Comparison of ENCODE assay signal across 29 cellular contexts in the genomic region with DNA sequence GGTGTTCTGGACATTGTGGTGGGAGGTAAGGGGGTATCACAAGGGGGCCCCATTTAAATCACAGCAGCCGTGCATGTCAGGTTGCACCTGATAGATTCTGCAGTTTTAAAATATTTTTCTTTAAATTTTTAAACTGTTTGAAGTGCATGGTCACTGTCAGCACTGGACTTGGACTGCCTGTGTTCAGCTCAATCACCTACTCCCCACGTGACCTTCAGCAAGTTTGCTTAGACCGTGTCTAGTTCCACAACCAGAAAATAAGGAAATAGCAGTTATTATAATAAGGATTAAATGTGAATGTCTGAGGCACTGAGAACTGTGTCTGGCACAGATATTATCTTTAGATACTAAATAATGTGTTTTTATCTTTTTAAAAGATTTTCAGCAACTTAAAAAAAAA.
"Had no signal": no experiment of that assay in that cellular context is flagged by ENCODE, and none has a peak within 500 bp of the region (broad histone marks: within the 10 kb centered on the region; RNA-seq: fewer than 3 reads in every experiment).

No MANE protein-coding gene starts in this region.

- H3K27me3 Mint-ChIP-seq: naive B cell; progenitor cell of endocrine pancreas; stimulated activated naive B cell treated with anti-CD40 and anti-IgM and Interleukin-4, amounts not matched to agents 10 μg/mL and 1 μg/mL and 100 μg/mL, for 72 hours had no signal

- H3K4me2 ChIP-seq: neural progenitor cell had no signal

- H3K4me1 ChIP-seq: left lung, neural progenitor cell, thyroid gland, transverse colon, upper lobe of left lung had no signal

- H3K9me3 Mint-ChIP-seq: mesothelial cell of epicardium; naive B cell; natural killer cell; nephron progenitor cell; neural progenitor cell; stimulated activated naive B cell treated with anti-CD40 and anti-IgM and Interleukin-4, amounts not matched to agents 10 μg/mL and 1 μg/mL and 100 μg/mL, for 72 hours had no signal

- H3K27ac ChIP-seq: left lung, neural progenitor cell, neutrophil, skin epidermis, stomach, thyroid gland, transverse colon, upper lobe of left lung had no signal

- H2AFZ ChIP-seq: neural progenitor cell had no signal

- ATAC-seq: left colon; left lung; natural killer cell; right cardiac atrium; sciatic nerve; stimulated activated naive B cell treated with anti-CD40 and anti-IgM and Interleukin-4, amounts not matched to agents 10 μg/mL and 1 μg/mL and 100 μg/mL, for 72 hours; stimulated activated naive CD8-positive, alpha-beta T cell treated with anti-CD3 and anti-CD28 coated beads, Interleukin-15, Interleukin-2, amounts not matched to agents 100 U/mL and 50 U/mL, for 24 hours had no signal

- H3K4me3 ChIP-seq: left lung, lung, neural progenitor cell, skin epidermis, stomach, testis, thyroid gland, transverse colon, upper lobe of left lung had no signal

- H3K27me3 ChIP-seq: left lung, neural progenitor cell, neutrophil, stomach, testis, thyroid gland, transverse colon, upper lobe of left lung had no signal

- DNase-seq: hippocampal formation; kidney; left colon; left lung; mesendoderm; naive B cell; natural killer cell; nephron progenitor cell; occipital lobe; retina; right cardiac atrium; stimulated activated CD4-positive, alpha-beta T cell treated with anti-CD3 and anti-CD28 coated beads, Interleukin-12 subunit alpha, Interleukin-12 subunit beta, amount 100 ng/mL, for 4 hours; stimulated activated CD4-positive, alpha-beta T cell treated with anti-CD3 and anti-CD28 coated beads, Interleukin-15, amount 100 ng/mL, for 24 hours; stimulated activated CD4-positive, alpha-beta T cell treated with anti-CD3 and anti-CD28 coated beads, Interleukin-2, amount 100 ng/mL, for 24 hours; stimulated activated CD4-positive, alpha-beta T cell treated with anti-CD3 and anti-CD28 coated beads, Interleukin-4, amount 100 ng/mL, for 1 hour; stimulated activated naive B cell treated with anti-CD40 and anti-IgM and Interleukin-4, amounts not matched to agents 10 μg/mL and 1 μg/mL and 100 μg/mL, for 72 hours; stimulated activated naive CD8-positive, alpha-beta T cell treated with anti-CD3 and anti-CD28 coated beads, Interleukin-15, Interleukin-2, amounts not matched to agents 100 U/mL and 50 U/mL, for 24 hours; stomach; testis; thyroid gland; transverse colon; upper lobe of left lung had no signal

- H3K4me1 Mint-ChIP-seq: mesothelial cell of epicardium, nephron progenitor cell had no signal

- H3K27ac Mint-ChIP-seq: mesothelial cell of epicardium; nephron progenitor cell; neural progenitor cell; progenitor cell of endocrine pancreas; stimulated activated naive B cell treated with anti-CD40 and anti-IgM and Interleukin-4, amounts not matched to agents 10 μg/mL and 1 μg/mL and 100 μg/mL, for 72 hours had no signal

- H3K9me3 ChIP-seq: left lung, neutrophil, stomach, testis, thyroid gland, transverse colon, upper lobe of left lung had no signal

- H3K4me3 Mint-ChIP-seq: mesothelial cell of epicardium; naive B cell; natural killer cell; nephron progenitor cell; neural progenitor cell; stimulated activated naive B cell treated with anti-CD40 and anti-IgM and Interleukin-4, amounts not matched to agents 10 μg/mL and 1 μg/mL and 100 μg/mL, for 72 hours had no signal

- H3K9ac ChIP-seq: neural progenitor cell had no signal
